In the genomic region with DNA sequence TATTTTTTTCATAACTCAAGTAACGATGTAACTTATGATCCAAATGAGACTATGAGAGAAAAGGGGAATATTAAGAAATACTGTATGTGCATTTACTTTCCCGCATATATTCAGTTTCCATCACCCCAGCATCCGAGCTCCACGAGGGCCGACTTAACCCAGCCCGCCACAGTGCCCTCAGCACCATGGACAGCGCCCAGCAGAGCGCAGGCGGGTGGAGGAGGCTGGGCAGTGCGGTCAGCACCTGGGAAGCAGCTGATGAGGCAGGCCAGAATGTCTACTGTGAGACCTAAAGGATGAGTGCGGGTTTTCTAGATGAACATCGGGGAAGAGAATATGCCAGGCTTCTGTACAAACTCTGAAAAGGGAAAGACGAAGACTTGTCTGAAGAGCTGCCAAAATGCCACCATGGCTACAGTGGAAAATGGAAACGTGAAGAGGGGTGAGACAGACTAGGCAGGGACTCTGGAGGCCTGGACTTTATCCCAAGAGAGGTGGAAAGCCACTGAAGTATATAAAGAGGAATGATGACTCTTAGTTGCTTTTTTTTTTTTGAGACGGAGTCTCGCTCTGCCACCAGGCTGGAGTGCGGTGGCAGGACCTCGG, we compare ENCODE assay signal across 9 cellular contexts. TPM values are rescaled to one million over a fixed set of nuclear protein-coding genes. Genes with fewer than 3 reads are reported as not detected.
A peak's percentile ranks its signal among the peaks of the same experiment; 100 is the strongest.
DNase-seq lines count a peak whose midpoint lies in the region; ATAC-seq and TF ChIP-seq lines count a peak whose summit lies in the region.
"Had no signal": no experiment of that assay in that cellular context is flagged by ENCODE, and none has a peak within 500 bp of the region (broad histone marks: within the 10 kb centered on the region; RNA-seq: fewer than 3 reads in every experiment).

No MANE protein-coding gene starts in this region.

- peak; percentile 45 for ATAC-seq in stimulated activated effector memory CD8-positive, alpha-beta T cell treated with anti-CD3 and anti-CD28 coated beads, Interleukin-12 subunit alpha, Interleukin-12 subunit beta, amount 100 ng/mL, for 72 hours
- no peak for ATAC-seq in GM18909 (IDR thresholded peaks at IDR 0.05; ENCODE audit: poor library complexity, unreplicated experiment)
- no peak for ATAC-seq in HG03442 (IDR thresholded peaks at IDR 0.05; ENCODE audit: unreplicated experiment)
- no peak for ATAC-seq in GM18519 (IDR thresholded peaks at IDR 0.05; ENCODE audit: low FRiP score, unreplicated experiment)

- no peaks in the 10 kb centered on the region for H3K9me3 ChIP-seq in SJCRH30 (replicated peaks)

- no peak overlapping the region for H3K27ac Mint-ChIP-seq in MCF 10A (ENCODE audit: low read depth, unreplicated experiment)
- no peak overlapping the region for H3K27ac Mint-ChIP-seq in stimulated activated effector memory CD8-positive, alpha-beta T cell treated with anti-CD3 and anti-CD28 coated beads, Interleukin-12 subunit alpha, Interleukin-12 subunit beta, amount 100 ng/mL, for 72 hours
- H3K27ac Mint-ChIP-seq: dendritic cell treated with granulocyte-macrophage colony-stimulating factor and Interleukin-4, amounts not matched to agents 40 ng/mL and 50 ng/mL, for 4 days had no signal

- no TSS peak for BruUV-seq in MCF 10A (replicated peaks; lab: Mats Ljungman, UMichigan)

- no peak overlapping the region for H3K4me3 ChIP-seq in SJCRH30

- no peaks in the 10 kb centered on the region for H3K36me3 ChIP-seq in SJCRH30

- intact Hi-C loops in MCF 10A (cut with micrococcal nuclease) = no loop called here

- no peaks in the 10 kb centered on the region for H3K4me1 Mint-ChIP-seq in MCF 10A (ENCODE audit: insufficient read depth, unreplicated experiment)
- no peaks in the 10 kb centered on the region for H3K4me1 Mint-ChIP-seq in stimulated activated effector memory CD8-positive, alpha-beta T cell treated with anti-CD3 and anti-CD28 coated beads, Interleukin-12 subunit alpha, Interleukin-12 subunit beta, amount 100 ng/mL, for 72 hours

- POLR2A ChIA-PET in MCF 10A (lab: Yijun Ruan, JAX) = interaction anchor here (0.6 kb wide), 2 partner anchors 88 to 149 kb away, joined by 3 read pairs; no protein-coding TSS in a partner anchor

- peak; percentile 0 for DNase-seq in GDM1 (lab: John Stamatoyannopoulos, UW)
- DNase-seq in SJCRH30 = peak; percentile 77 to 81
- DNase-seq in MCF 10A (ENCODE audit: unreplicated experiment) = peak; percentile 58
- peak; percentile 93 for DNase-seq in left kidney (ENCODE audit: low read depth, low spot score)
- DNase-seq in stimulated activated effector memory CD8-positive, alpha-beta T cell treated with anti-CD3 and anti-CD28 coated beads, Interleukin-12 subunit alpha, Interleukin-12 subunit beta, amount 100 ng/mL, for 72 hours (ENCODE audit: low spot score in 2 of 2) = peak; percentile 27 to 64

- H3K27me3 ChIP-seq in SJCRH30 = no peaks in the 10 kb centered on the region

- TF ChIP-seq CTCF in MCF 10A (IDR thresholded peaks at IDR 0.05; ENCODE audit: unreplicated experiment) = no peak

- H3K9me3 Mint-ChIP-seq in MCF 10A (ENCODE audit: unreplicated experiment) = no peaks in the 10 kb centered on the region
- no peaks in the 10 kb centered on the region for H3K9me3 Mint-ChIP-seq in stimulated activated effector memory CD8-positive, alpha-beta T cell treated with anti-CD3 and anti-CD28 coated beads, Interleukin-12 subunit alpha, Interleukin-12 subunit beta, amount 100 ng/mL, for 72 hours
- H3K9me3 Mint-ChIP-seq: dendritic cell treated with granulocyte-macrophage colony-stimulating factor and Interleukin-4, amounts not matched to agents 40 ng/mL and 50 ng/mL, for 4 days had no signal

- CTCF ChIA-PET in MCF 10A (lab: Yijun Ruan, JAX) = interaction anchor here (0.7 kb wide), 1 partner anchor 21 kb away, joined by 3 read pairs; no protein-coding TSS in a partner anchor

- no peak overlapping the region for H3K4me3 Mint-ChIP-seq in MCF 10A (ENCODE audit: unreplicated experiment)
- H3K4me3 Mint-ChIP-seq in stimulated activated effector memory CD8-positive, alpha-beta T cell treated with anti-CD3 and anti-CD28 coated beads, Interleukin-12 subunit alpha, Interleukin-12 subunit beta, amount 100 ng/mL, for 72 hours = no peak overlapping the region
- H3K4me3 Mint-ChIP-seq: dendritic cell treated with granulocyte-macrophage colony-stimulating factor and Interleukin-4, amounts not matched to agents 40 ng/mL and 50 ng/mL, for 4 days had no signal

- H3K27me3 Mint-ChIP-seq in MCF 10A (ENCODE audit: insufficient read depth, unreplicated experiment) = peaks cover 91% of the 10 kb centered on the region

- no peak overlapping the region for H3K27ac ChIP-seq in SJCRH30

- H3K36me3 Mint-ChIP-seq in MCF 10A (ENCODE audit: insufficient read depth, unreplicated experiment) = no peaks in the 10 kb centered on the region
- H3K36me3 Mint-ChIP-seq in stimulated activated effector memory CD8-positive, alpha-beta T cell treated with anti-CD3 and anti-CD28 coated beads, Interleukin-12 subunit alpha, Interleukin-12 subunit beta, amount 100 ng/mL, for 72 hours = no peaks in the 10 kb centered on the region

- H3K4me1 ChIP-seq in SJCRH30 = no peaks in the 10 kb centered on the region

RNA-seq across cellular contexts. Expression of gene MED27, which starts 34.5 kb away (rescaled TPM):
- 45.3 and 50.7 TPM in 2 replicates for total RNA-seq in SJCRH30 (2014; rRNA removed; shearing (Covaris generic))
- total RNA-seq in MCF 10A (2022) = 34.3 and 41.9 TPM in 2 replicates

RNA-seq across cellular contexts. Expression of gene NTNG2, which starts 47.7 kb away (rescaled TPM):
- 0.15 and 0.26 TPM in 2 replicates for total RNA-seq in SJCRH30 (2014; rRNA removed; shearing (Covaris generic))
- 0.44 TPM in 1 of 2 replicates, not detected in the other for total RNA-seq in MCF 10A (2022)

Comparison
In these comparisons a context has a peak if more than half of its experiments do, and no peak if none do; other contexts are left out.
1. DNase-seq: peak in every context shown above with its lines; median percentile 93 in left kidney; 79 in SJCRH30; 58 in MCF 10A; 46 in stimulated activated effector memory CD8-positive, alpha-beta T cell treated with anti-CD3 and anti-CD28 coated beads, Interleukin-12 subunit alpha, Interleukin-12 subunit beta, amount 100 ng/mL, for 72 hours; 0 in GDM1.